27 cellular contexts compared by ENCODE assay signal in genomic region chr12:13918883-13919282, GRCh38.
"Had no signal": no experiment of that assay in that cellular context is flagged by ENCODE, and none has a peak within 500 bp of the region (broad histone marks: within the 10 kb centered on the region; RNA-seq: fewer than 3 reads in every experiment).

No MANE protein-coding gene starts in this region.

- H3K27me3 ChIP-seq: left lung, pancreas, stomach, testis, thyroid gland, transverse colon, upper lobe of left lung, vagina had no signal

- H3K27ac ChIP-seq: left lung, lower lobe of right lung, pancreas, prostate gland, skin epidermis, stomach, testis, thyroid gland, transverse colon, upper lobe of left lung, vagina had no signal

- DNase-seq: kidney glomerular epithelial cell; left colon; left lung; lower lobe of right lung; mammary epithelial cell; mesenchymal stem cell; naive thymus-derived CD8-positive, alpha-beta T cell; nucleus accumbens; pancreas; posterior cingulate gyrus; retina; right cardiac atrium; stimulated activated CD4-positive, alpha-beta T cell treated with anti-CD3 and anti-CD28 coated beads, Interleukin-12 subunit alpha, Interleukin-12 subunit beta, amount 100 ng/mL, for 4 hours; stimulated activated CD4-positive, alpha-beta T cell treated with anti-CD3 and anti-CD28 coated beads, Interleukin-15, amount 100 ng/mL, for 24 hours; stimulated activated CD4-positive, alpha-beta T cell treated with anti-CD3 and anti-CD28 coated beads, Interleukin-2, amount 100 ng/mL, for 24 hours; stimulated activated CD4-positive, alpha-beta T cell treated with anti-CD3 and anti-CD28 coated beads, Interleukin-4, amount 100 ng/mL, for 1 hour; stimulated activated naive B cell treated with anti-CD40 and anti-IgM and Interleukin-4, amounts not matched to agents 10 μg/mL and 1 μg/mL and 100 μg/mL, for 72 hours; stimulated activated naive CD8-positive, alpha-beta T cell treated with anti-CD3 and anti-CD28 coated beads, Interleukin-15, Interleukin-2, amounts not matched to agents 100 U/mL and 50 U/mL, for 24 hours; stomach; testis; thyroid gland; transverse colon; upper lobe of left lung had no signal

- ATAC-seq: left colon; left lung; lower lobe of right lung; naive thymus-derived CD8-positive, alpha-beta T cell; pancreas; right cardiac atrium; sciatic nerve; stimulated activated naive B cell treated with anti-CD40 and anti-IgM and Interleukin-4, amounts not matched to agents 10 μg/mL and 1 μg/mL and 100 μg/mL, for 72 hours; stimulated activated naive CD8-positive, alpha-beta T cell treated with anti-CD3 and anti-CD28 coated beads, Interleukin-15, Interleukin-2, amounts not matched to agents 100 U/mL and 50 U/mL, for 24 hours had no signal

- H3K4me1 ChIP-seq: left lung, lower lobe of right lung, pancreas, prostate gland, testis, thyroid gland, transverse colon, upper lobe of left lung, vagina had no signal

- H3K9me3 ChIP-seq: left lung, lower lobe of right lung, pancreas, prostate gland, stomach, testis, thyroid gland, transverse colon, upper lobe of left lung, vagina had no signal

- H3K4me3 ChIP-seq: left lung, lower lobe of right lung, pancreas, prostate gland, skin epidermis, stomach, testis, thyroid gland, transverse colon, upper lobe of left lung, vagina had no signal

- H3K36me3 ChIP-seq: left lung, lower lobe of right lung, pancreas, prostate gland, stomach, thyroid gland, transverse colon, upper lobe of left lung, vagina had no signal
